28 cellular contexts compared by ENCODE assay signal in genomic region chr20:9498322-9498721, GRCh38. TPM values are rescaled to one million over a fixed set of nuclear protein-coding genes. Genes with fewer than 3 reads are reported as not detected.
A peak's percentile ranks its signal among the peaks of the same experiment; 100 is the strongest.
DNase-seq lines count a peak whose midpoint lies in the region; FAIRE-seq and TF ChIP-seq lines count a peak whose summit lies in the region.
"Had no signal": no experiment of that assay in that cellular context is flagged by ENCODE, and none has a peak within 500 bp of the region (broad histone marks: within the 10 kb centered on the region; RNA-seq: fewer than 3 reads in every experiment).

No MANE protein-coding gene starts in this region.

- TF ChIP-seq POLR2A in esophagus muscularis mucosa (IDR thresholded peaks at IDR 0.05; ENCODE audit: low read depth): no peak

- H3K27me3 ChIP-seq in astrocyte (ENCODE audit: insufficient read depth, low read length) (no peaks in the 10 kb centered on the region), esophagus muscularis mucosa (no peaks in the 10 kb centered on the region)
- H3K27me3 ChIP-seq: spleen, upper lobe of left lung had no signal

- H3K9me3 Mint-ChIP-seq in astrocyte (ENCODE audit: unreplicated experiment): peaks cover 1% of the 10 kb centered on the region
- H3K9me3 Mint-ChIP-seq: GM23338 had no signal

- H3K9me3 ChIP-seq in astrocyte (ENCODE audit: insufficient read depth, low read depth, low read length) (no peaks in the 10 kb centered on the region), esophagus muscularis mucosa (no peaks in the 10 kb centered on the region)
- H3K9me3 ChIP-seq: Caco-2, SK-N-SH, spleen, upper lobe of left lung had no signal

- no peaks in the 10 kb centered on the region for H3K79me2 ChIP-seq in astrocyte (ENCODE audit: insufficient read depth, low read length)

- H3K4me3 ChIP-seq in AG10803 (ENCODE audit: low read length) (no peak overlapping the region), astrocyte (ENCODE audit: insufficient read depth, low read depth, low read length) (no peak overlapping the region), esophagus muscularis mucosa (no peak overlapping the region)
- H3K4me3 ChIP-seq: GM23338, K562, spleen, upper lobe of left lung had no signal

- no peak overlapping the region for H2AFZ ChIP-seq in astrocyte (ENCODE audit: low read depth, low read length)
- H2AFZ ChIP-seq: GM23338 had no signal

- no peaks in the 10 kb centered on the region for H3K4me1 ChIP-seq in astrocyte (ENCODE audit: insufficient read depth, low read length)
- H3K4me1 ChIP-seq in esophagus muscularis mucosa: peaks cover 0 to 13% (median 9%) of the 10 kb centered on the region in 4 donors
- H3K4me1 ChIP-seq: Caco-2, upper lobe of left lung had no signal

- H3K27ac Mint-ChIP-seq in astrocyte (ENCODE audit: unreplicated experiment): no peak overlapping the region
- H3K27ac Mint-ChIP-seq: activated CD4-positive, alpha-beta T cell treated with anti-CD3 and anti-CD28 coated beads for 36 hours; GM23338; T-helper 1 cell treated with Interleukin-12 subunit alpha and Interleukin-12 subunit beta and Interleukin-4 antibody, amounts not matched to agents 30 μg/mL and 1 μg/mL, for 36 hours had no signal

- H3K36me3 Mint-ChIP-seq in astrocyte (ENCODE audit: low read depth, unreplicated experiment): no peaks in the 10 kb centered on the region

- H3K4me2 ChIP-seq in astrocyte (ENCODE audit: low read length): no peak overlapping the region
- H3K4me2 ChIP-seq: GM23338, SK-N-SH had no signal

- no peak overlapping the region for H3K9ac ChIP-seq in astrocyte (ENCODE audit: low read length)
- H3K9ac ChIP-seq: SK-N-SH had no signal

- intact Hi-C loops in esophagus muscularis mucosa (cut with DNase I) (no loop called here), cardiac septum (cut with DNase I) (no loop called here)

- H3K4me1 Mint-ChIP-seq in astrocyte (ENCODE audit: low read depth, unreplicated experiment): peaks cover 2% of the 10 kb centered on the region
- H3K4me1 Mint-ChIP-seq: activated CD4-positive, alpha-beta T cell treated with anti-CD3 and anti-CD28 coated beads for 36 hours; GM23338 had no signal

- H4K20me1 ChIP-seq in astrocyte (ENCODE audit: insufficient read depth, low read length): no peaks in the 10 kb centered on the region

- no peak overlapping the region for H3K4me3 Mint-ChIP-seq in astrocyte (ENCODE audit: unreplicated experiment)
- H3K4me3 Mint-ChIP-seq: activated CD4-positive, alpha-beta T cell treated with anti-CD3 and anti-CD28 coated beads for 36 hours; GM23338; T-helper 1 cell treated with Interleukin-12 subunit alpha and Interleukin-12 subunit beta and Interleukin-4 antibody, amounts not matched to agents 30 μg/mL and 1 μg/mL, for 36 hours had no signal

- 68% methylated on average over 4 of the region's 4 CpGs for WGBS in esophagus muscularis mucosa

- DNase-seq in AG10803 (ENCODE audit: low read depth) (peak; percentile 13), GM04503 (ENCODE audit: low read depth) (peak; percentile 12), MV-4-11 (lab: John Stamatoyannopoulos, UW) (peak; percentile 90), astrocyte (ENCODE audit: low read depth) (peak; percentile 22), NCI-H2081 treated with DMSO at 0.1 percent for 48 hours (lab: John Stamatoyannopoulos, UW) (no peak), esophagus muscularis mucosa (ENCODE audit: extremely low spot score) (no peak), HuH-7 (ENCODE audit: low spot score) (no peak), cardiac septum (ENCODE audit: low spot score) (no peak)
- DNase-seq: activated CD4-positive, alpha-beta T cell treated with anti-CD3 and anti-CD28 coated beads for 36 hours; activated gamma-delta T cell; Caco-2; DMS79; left ventricle myocardium superior; NCI-H1048; NCI-H1694 treated with DMSO at 0.1 percent for 48 hours; posterior cingulate gyrus; right cardiac atrium; SK-N-SH; spleen; substantia nigra; upper lobe of left lung had no signal

- TF ChIP-seq CTCF in AG10803 (conservative IDR thresholded peaks at IDR 0.05; ENCODE audit: low read length) (no peak), astrocyte (IDR thresholded peaks at IDR 0.05; ENCODE audit: insufficient read depth, low read depth, low read length) (no peak), esophagus muscularis mucosa (IDR thresholded peaks at IDR 0.05) (no peak)

- H3K27ac ChIP-seq in astrocyte (ENCODE audit: low read depth, low read length) (no peak overlapping the region), esophagus muscularis mucosa (replicated peaks in 1 of 4) (no peak overlapping the region)
- H3K27ac ChIP-seq: RWPE1, spleen, upper lobe of left lung had no signal

- TF ChIP-seq EP300 in esophagus muscularis mucosa (IDR thresholded peaks at IDR 0.05): no peak

- H3K36me3 ChIP-seq in astrocyte (ENCODE audit: insufficient read depth, low read length) (no peaks in the 10 kb centered on the region), esophagus muscularis mucosa (no peaks in the 10 kb centered on the region)
- H3K36me3 ChIP-seq: spleen, upper lobe of left lung had no signal

- H3K27me3 Mint-ChIP-seq in astrocyte (ENCODE audit: low read depth, unreplicated experiment): peaks cover 9% of the 10 kb centered on the region
- H3K27me3 Mint-ChIP-seq: activated CD4-positive, alpha-beta T cell treated with anti-CD3 and anti-CD28 coated beads for 36 hours had no signal

- FAIRE-seq in astrocyte (lab: Jason Lieb, UNC): no peak
- FAIRE-seq: GM12892, K562, keratinocyte had no signal

RNA-seq across cellular contexts. Expression of gene LAMP5, which starts 16.1 kb away (rescaled TPM):
- total RNA-seq in astrocyte (2.3 and 4.7 TPM in 2 replicates), esophagus muscularis mucosa (under 1 TPM in 1 of 4 donors, not detected in 3; 0.17 TPM), cardiac septum (0.22 TPM)
- total RNA-seq: activated CD4-positive, alpha-beta T cell treated with anti-CD3 and anti-CD28 coated beads for 36 hours; Caco-2; fibroblast of villous mesenchyme; K562; left ventricle myocardium superior; right cardiac atrium had no signal

Comparison
In these comparisons a context has a peak if more than half of its experiments do, and no peak if none do; other contexts are left out.
1. DNase-seq: peak in AG10803 (single experiment), GM04503 (single experiment), MV-4-11 (single experiment) and astrocyte (single experiment); none in NCI-H2081 treated with DMSO at 0.1 percent for 48 hours (single experiment), esophagus muscularis mucosa (single experiment), HuH-7 (single experiment) and cardiac septum (single experiment).